Comparison of ENCODE assay signal across 17 cellular contexts in the genomic region with DNA sequence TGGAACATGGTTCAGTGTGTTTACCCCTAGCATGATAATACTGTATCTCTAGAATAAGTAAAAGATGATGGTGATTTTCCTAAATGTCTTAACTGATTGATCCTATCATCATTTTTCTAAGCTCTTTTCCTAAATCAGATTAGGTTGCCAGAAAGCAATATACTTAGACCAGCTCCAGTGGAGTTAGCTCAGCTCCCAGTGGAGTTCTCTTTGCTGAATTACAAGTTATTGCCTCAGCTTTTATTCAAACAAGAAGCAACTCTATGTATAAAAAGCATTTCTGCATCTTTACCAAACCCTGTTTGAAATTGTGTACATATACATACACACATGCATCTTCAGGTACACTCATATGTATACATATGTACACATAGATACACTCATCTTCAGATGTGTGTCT. TPM values are rescaled to one million over a fixed set of nuclear protein-coding genes. Genes with fewer than 3 reads are reported as not detected.
DNase-seq lines count a peak whose midpoint lies in the region; ATAC-seq, FAIRE-seq and TF ChIP-seq lines count a peak whose summit lies in the region.
"Had no signal": no experiment of that assay in that cellular context is flagged by ENCODE, and none has a peak within 500 bp of the region (broad histone marks: within the 10 kb centered on the region; RNA-seq: fewer than 3 reads in every experiment).

No MANE protein-coding gene starts in this region.

- no peaks in the 10 kb centered on the region for H3K9me3 ChIP-seq in K562 (replicated peaks; ENCODE audit: control insufficient read depth, insufficient read depth, low read depth, low read length)
- H3K9me3 ChIP-seq: BE2C had no signal

- no peak overlapping the region for H3K4me3 ChIP-seq in AG10803 (ENCODE audit: low read length)
- no peak overlapping the region for H3K4me3 ChIP-seq in K562

- ATAC-seq in K562 (no peak), left cardiac atrium (no peak)

- peaks cover 9 to 34% of the 10 kb centered on the region in 2 experiments; a peak in 4 of 5 replicates for H3K4me1 ChIP-seq in K562 (replicated peaks in 1 of 2; ENCODE audit: control insufficient read depth in 2 of 2, insufficient read depth in 2 of 2, low read length in 2 of 2)

- POLR2A ChIA-PET in K562 (lab: Yijun Ruan, JAX): interaction anchor here (0.5 to 0.9 kb wide), 3 partner anchors 18 to 593 kb away, joined by 3 to 5 read pairs (median 3); no protein-coding TSS in a partner anchor

- H4K20me1 ChIP-seq in K562 (replicated peaks; ENCODE audit: control insufficient read depth, insufficient read depth, low read length): no peaks in the 10 kb centered on the region

- H3K79me2 ChIP-seq in K562 (ENCODE audit: control insufficient read depth, insufficient read depth, low read length): peaks cover 81% of the 10 kb centered on the region

- no peak for TF ChIP-seq CTCF in AG10803 (conservative IDR thresholded peaks at IDR 0.05; ENCODE audit: low read length)
- no peak for TF ChIP-seq CTCF in K562 (IDR thresholded peaks at IDR 0.05 in 2 of 3, conservative IDR thresholded peaks at IDR 0.05 in 1 of 3; ENCODE audit: insufficient read depth in 2 of 3, low read depth in 1 of 3, low read length in 3 of 3)

- H3K36me3 ChIP-seq in K562 (ENCODE audit: control insufficient read depth, insufficient read depth, low read length): peaks cover 57% of the 10 kb centered on the region
- H3K36me3 ChIP-seq: BE2C had no signal

- no peak overlapping the region for H3K9ac ChIP-seq in K562 (ENCODE audit: insufficient read depth in 1 of 2, low read depth in 2 of 2, low read length in 2 of 2)

- DNase-seq in AG10803 (ENCODE audit: low read depth): peak; percentile 62
- peak; percentile 82 for DNase-seq in NCI-H82 treated with DMSO at 0.1 percent for 48 hours (lab: John Stamatoyannopoulos, UW; ENCODE audit: unreplicated experiment)
- no peak for DNase-seq in K562 (ENCODE audit: extremely low read depth in 1 of 4, low spot score in 3 of 4)
- DNase-seq in fibroblast of the conjunctiva (ENCODE audit: low read depth): peak; percentile 82
- DNase-seq in MV-4-11 (lab: John Stamatoyannopoulos, UW): no peak
- DNase-seq in HTR-8/SVneo (ENCODE audit: insufficient read length, low spot score): no peak
- no peak for DNase-seq in Kasumi-1 (lab: John Stamatoyannopoulos, UW)
- DNase-seq in left cardiac atrium: no peak
- DNase-seq: ACHN, BE2C, EL, NCI-H1092, NCI-H1694, NCI-H2107, NCI-H446, NCI-H748 treated with DMSO at 0.1 percent for 48 hours, SHP77 treated with DMSO at 0.1 percent for 48 hours had no signal

- in situ Hi-C loops in K562 (cut with MboI): no loop called here

- peak overlapping the region; percentile 54; the same call in 1 of the 3 replicates for H3K27ac ChIP-seq in K562 (ENCODE audit: extremely low read depth, low read depth, low read length)

- no TSS peak for BruUV-seq in K562 (replicated peaks; lab: Mats Ljungman, UMichigan)

- TF ChIP-seq POLR2A in K562 (conservative IDR thresholded peaks at IDR 0.05): no peak

- no peaks in the 10 kb centered on the region for H3K9me1 ChIP-seq in K562 (ENCODE audit: control insufficient read depth, insufficient read depth, low read length)

- H2AFZ ChIP-seq in K562 (ENCODE audit: low read depth, low read length): no peak overlapping the region

- CTCF ChIA-PET in K562 (lab: Yijun Ruan, JAX; ENCODE audit: low intra/inter-chr PET ratio): no interaction called here

- H3K4me2 ChIP-seq in K562 (ENCODE audit: insufficient read depth, low read length): no peak overlapping the region

- FAIRE-seq in K562 (lab: Jason Lieb, UNC): no peak
- FAIRE-seq in HTR-8/SVneo (lab: Jason Lieb, UNC): no peak

- intact Hi-C loops in K562 (cut with micrococcal nuclease): no loop called here
- intact Hi-C loops in left cardiac atrium (cut with DNase I): no loop called here

- TF ChIP-seq RAD21 in K562 (CRISPR knock-in tag; conservative IDR thresholded peaks at IDR 0.05 in 1 of 2, IDR thresholded peaks at IDR 0.05 in 1 of 2): no peak

- no peak for TF ChIP-seq EP300 in K562 (IDR thresholded peaks at IDR 0.05; ENCODE audit: low read length)

- no peaks in the 10 kb centered on the region for H3K27me3 ChIP-seq in K562 (ENCODE audit: control insufficient read depth in 2 of 2, insufficient read depth in 2 of 2, low read length in 2 of 2)
- H3K27me3 ChIP-seq: BE2C had no signal

TF ChIP-seq in K562, 482 proteins besides CTCF, POLR2A, EP300 and RAD21 (continues in another document):
- TF ChIP-seq XRCC5 (IDR thresholded peaks at IDR 0.05; ENCODE audit: low read depth, low read length) (no peak), GATA2 (CRISPR knock-in tag; IDR thresholded peaks at IDR 0.05) (no peak), GTF2E2 (tag; IDR thresholded peaks at IDR 0.05) (0 out of 2 replicates have a peak, but pooled peaks have one; percentile 35), POLR2B (IDR thresholded peaks at IDR 0.05; ENCODE audit: low read depth, partially characterized antibody) (no peak), ZNF274 (IDR thresholded peaks at IDR 0.05; ENCODE audit: borderline replicate concordance, low read depth, low read length) (no peak), POLR2H (tag; IDR thresholded peaks at IDR 0.05; ENCODE audit: low read depth) (0 out of 2 replicates have a peak, but pooled peaks have one; percentile 53), DNMT1 (IDR thresholded peaks at IDR 0.05) (no peak), CEBPG (CRISPR knock-in tag; IDR thresholded peaks at IDR 0.05) (peak; percentile 58; the same call in 1 of the 2 replicates), CEBPG (tag; conservative IDR thresholded peaks at IDR 0.05 in 1 of 2, IDR thresholded peaks at IDR 0.05 in 1 of 2) (peak in 1 of 2 experiments; percentile 64; a peak in 1 of 4 replicates), CBFB (CRISPR knock-in tag; IDR thresholded peaks at IDR 0.05) (no peak), POLR3G (IDR thresholded peaks at IDR 0.05; ENCODE audit: extremely low read depth, insufficient read length, insufficient replicate concordance) (no peak), ZFX (CRISPR knock-in tag; IDR thresholded peaks at IDR 0.05) (no peak), NONO (IDR thresholded peaks at IDR 0.05; ENCODE audit: low read depth in 2 of 2, low read length in 1 of 2) (0 out of 4 replicates have a peak, but pooled peaks of 1 of the 2 experiments have one; percentile 11), CBX8 (IDR thresholded peaks at IDR 0.05; ENCODE audit: borderline replicate concordance, extremely low read depth, low read depth, low read length, poor library complexity, severe bottlenecking) (no peak)
- TF ChIP-seq, protein P1, sequence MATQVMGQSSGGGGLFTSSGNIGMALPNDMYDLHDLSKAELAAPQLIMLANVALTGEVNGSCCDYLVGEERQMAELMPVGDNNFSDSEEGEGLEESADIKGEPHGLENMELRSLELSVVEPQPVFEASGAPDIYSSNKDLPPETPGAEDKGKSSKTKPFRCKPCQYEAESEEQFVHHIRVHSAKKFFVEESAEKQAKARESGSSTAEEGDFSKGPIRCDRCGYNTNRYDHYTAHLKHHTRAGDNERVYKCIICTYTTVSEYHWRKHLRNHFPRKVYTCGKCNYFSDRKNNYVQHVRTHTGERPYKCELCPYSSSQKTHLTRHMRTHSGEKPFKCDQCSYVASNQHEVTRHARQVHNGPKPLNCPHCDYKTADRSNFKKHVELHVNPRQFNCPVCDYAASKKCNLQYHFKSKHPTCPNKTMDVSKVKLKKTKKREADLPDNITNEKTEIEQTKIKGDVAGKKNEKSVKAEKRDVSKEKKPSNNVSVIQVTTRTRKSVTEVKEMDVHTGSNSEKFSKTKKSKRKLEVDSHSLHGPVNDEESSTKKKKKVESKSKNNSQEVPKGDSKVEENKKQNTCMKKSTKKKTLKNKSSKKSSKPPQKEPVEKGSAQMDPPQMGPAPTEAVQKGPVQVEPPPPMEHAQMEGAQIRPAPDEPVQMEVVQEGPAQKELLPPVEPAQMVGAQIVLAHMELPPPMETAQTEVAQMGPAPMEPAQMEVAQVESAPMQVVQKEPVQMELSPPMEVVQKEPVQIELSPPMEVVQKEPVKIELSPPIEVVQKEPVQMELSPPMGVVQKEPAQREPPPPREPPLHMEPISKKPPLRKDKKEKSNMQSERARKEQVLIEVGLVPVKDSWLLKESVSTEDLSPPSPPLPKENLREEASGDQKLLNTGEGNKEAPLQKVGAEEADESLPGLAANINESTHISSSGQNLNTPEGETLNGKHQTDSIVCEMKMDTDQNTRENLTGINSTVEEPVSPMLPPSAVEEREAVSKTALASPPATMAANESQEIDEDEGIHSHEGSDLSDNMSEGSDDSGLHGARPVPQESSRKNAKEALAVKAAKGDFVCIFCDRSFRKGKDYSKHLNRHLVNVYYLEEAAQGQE (CRISPR knock-in tag; IDR thresholded peaks at IDR 0.05; ENCODE audit: low read depth): no peak
- TF ChIP-seq, protein P2, sequence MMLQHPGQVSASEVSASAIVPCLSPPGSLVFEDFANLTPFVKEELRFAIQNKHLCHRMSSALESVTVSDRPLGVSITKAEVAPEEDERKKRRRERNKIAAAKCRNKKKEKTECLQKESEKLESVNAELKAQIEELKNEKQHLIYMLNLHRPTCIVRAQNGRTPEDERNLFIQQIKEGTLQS (IDR thresholded peaks at IDR 0.05): 0 out of 2 replicates have a peak, but pooled peaks have one; percentile 12
- TF ChIP-seq, protein P2 (CRISPR knock-in tag; conservative IDR thresholded peaks at IDR 0.05): no peak

RNA-seq across cellular contexts. Expression of a gene that starts 44.9 kb away (rescaled TPM):
- total RNA-seq in K562 (2011; cell fraction: chromatin; rRNA removed; ENCODE audit: low replicate concordance): 38.7 and 52.0 TPM in 2 replicates
- total RNA-seq in K562 (2011; cell fraction: nucleolus; rRNA removed): 23.3 and 24.7 TPM in 2 replicates
- total RNA-seq in K562 (2011; cell fraction: nucleoplasm; rRNA removed): 28.7 and 31.5 TPM in 2 replicates
- 57.1 and 64.3 TPM in 2 replicates for total RNA-seq in K562 (2014; rRNA removed)
- total RNA-seq in K562 (2014; rRNA removed; fragmentation: Illumina TruSeq; extraction: Trizol): 52.8 and 59.8 TPM in 2 replicates
- total RNA-seq in K562 (2015; rRNA removed; fragmentation: Illumina TruSeq; extraction: Trizol): 45.2 and 48.1 TPM in 2 replicates
- total RNA-seq in K562 (2021): 66.8 and 72.2 TPM in 2 replicates
- polyA plus RNA-seq in K562 (2011; rRNA removed): 63.6 and 80.2 TPM in 2 replicates
- polyA plus RNA-seq in K562 (2011; cell fraction: cytosol; rRNA removed): 35.7 and 42.0 TPM in 2 replicates
- polyA plus RNA-seq in K562 (2011; cell fraction: nucleus; rRNA removed): 56.0 and 61.8 TPM in 2 replicates
- 38.3 and 43.4 TPM in 2 replicates for polyA plus RNA-seq in K562 (2012)
- 79.5 and 81.7 TPM in 2 replicates for polyA plus RNA-seq in K562 (2014; fragmentation: Illumina TruSeq; extraction: Trizol)
- polyA plus RNA-seq in K562 (2014; fragmentation: Nextera tagmentation; extraction: Ambion mirVana): 1 to 10 TPM; 6.0 to 7.3 TPM
- 61.3 and 70.0 TPM in 2 replicates for polyA plus RNA-seq in K562 (2014; rRNA removed)
- polyA minus RNA-seq in K562 (2011; rRNA and poly(A)+ RNA removed): 59.7 and 63.7 TPM in 2 replicates
- 28.7 and 35.8 TPM in 2 replicates for polyA minus RNA-seq in K562 (2011; cell fraction: cytosol; rRNA and poly(A)+ RNA removed)
- polyA minus RNA-seq in K562 (2011; cell fraction: nucleus; rRNA and poly(A)+ RNA removed): 21.7 and 34.3 TPM in 2 replicates
- total RNA-seq in left cardiac atrium: 10 to 100 TPM; 37.7 to 39.9 TPM

Comparison
In these comparisons a context has a peak if more than half of its experiments do, and no peak if none do; other contexts are left out.
1. DNase-seq: peak in AG10803 (single experiment), NCI-H82 treated with DMSO at 0.1 percent for 48 hours (single experiment) and fibroblast of the conjunctiva (single experiment); none in K562 (0 of 4), MV-4-11 (single experiment), HTR-8/SVneo (single experiment), Kasumi-1 (0 of 2) and left cardiac atrium (single experiment).